In genomic region chr3:45387636-45388348, GRCh38 we compare ENCODE assay signal across 8 cellular contexts.
A peak's percentile ranks its signal among the peaks of the same experiment; 100 is the strongest.
DNase-seq lines count a peak whose midpoint lies in the region; ATAC-seq and TF ChIP-seq lines count a peak whose summit lies in the region.

No MANE protein-coding gene starts in this region.

- H3K27me3 ChIP-seq in HL-60 (ENCODE audit: insufficient read depth, poor library complexity, severe bottlenecking) = no peaks in the 10 kb centered on the region

- H3K4me1 Mint-ChIP-seq in nephron = peaks cover 17% of the 10 kb centered on the region

- peak overlapping the region; percentile 88 to 97 (median 92) for H3K27ac Mint-ChIP-seq in nephron

- DNase-seq in HL-60 (ENCODE audit: low read depth in 1 of 2, low spot score in 1 of 2) (no peak), choroid plexus epithelial cell (ENCODE audit: low read depth) (no peak), cerebellar nuclear complex (lab: John Stamatoyannopoulos, UW) (no peak)
- no peak for DNase-seq in stimulated activated CD4-positive, alpha-beta T cell treated with anti-CD3 and anti-CD28 coated beads, Interleukin-2, amount 100 ng/mL, for 24 hours

- peak; percentile 7 for ATAC-seq in GM19025 (IDR thresholded peaks at IDR 0.05; ENCODE audit: low read depth, unreplicated experiment)
- no peak for ATAC-seq in HG03196 (IDR thresholded peaks at IDR 0.05; ENCODE audit: unreplicated experiment)
- ATAC-seq in HG03571 (IDR thresholded peaks at IDR 0.05; ENCODE audit: unreplicated experiment) = no peak

- H3K27ac ChIP-seq in HL-60 (replicated peaks) = peak overlapping the region; percentile 27; the same call in 1 of the 2 replicates

- no peak for TF ChIP-seq CTCF in HL-60 (IDR thresholded peaks at IDR 0.05; ENCODE audit: insufficient read depth, low read length)
- no peak for TF ChIP-seq CTCF in choroid plexus epithelial cell (conservative IDR thresholded peaks at IDR 0.05; ENCODE audit: low read depth, low read length)
- no peak for TF ChIP-seq CTCF in nephron (IDR thresholded peaks at IDR 0.05; ENCODE audit: unreplicated experiment in 3 of 3)

- H3K4me3 ChIP-seq in HL-60 (replicated peaks; ENCODE audit: insufficient read depth, low read length) (peak overlapping the region; percentile 78), choroid plexus epithelial cell (ENCODE audit: low read depth, low read length) (peak overlapping the region; percentile 99)

- peaks cover 13% of the 10 kb centered on the region for H3K36me3 Mint-ChIP-seq in nephron (ENCODE audit: low read depth)

- no peaks in the 10 kb centered on the region for H3K9me3 Mint-ChIP-seq in nephron

- H3K4me3 Mint-ChIP-seq in nephron = peak overlapping the region; percentile 99

- H3K27me3 Mint-ChIP-seq in nephron (ENCODE audit: low read depth) = no peaks in the 10 kb centered on the region
